ENCODE assay signal across 8 cellular contexts in genomic region chr14:69767369-69767999, GRCh38. TPM values are rescaled to one million over a fixed set of nuclear protein-coding genes. Genes with fewer than 3 reads are reported as not detected.
DNase-seq lines count a peak whose midpoint lies in the region; ATAC-seq and TF ChIP-seq lines count a peak whose summit lies in the region.

No MANE protein-coding gene starts in this region.

- BruUV-seq in IMR-90 (replicated peaks; lab: Mats Ljungman, UMichigan): no TSS peak

- peak overlapping the region; percentile 93 for H3K9ac ChIP-seq in IMR-90 (ENCODE audit: low read depth, low read length)
- H3K9ac ChIP-seq in OCI-LY3 (ENCODE audit: low read length): peak overlapping the region; percentile 93

- H3K56ac ChIP-seq in IMR-90 (ENCODE audit: extremely low read depth, insufficient read depth, low read length): peak overlapping the region; percentile 94

- peak overlapping the region; percentile 87 for H2AK5ac ChIP-seq in IMR-90 (ENCODE audit: low read depth, low read length)

- H3K4me3 ChIP-seq in IMR-90 (ENCODE audit: insufficient read depth, low read depth, low read length): peak overlapping the region; percentile 72
- H3K4me3 ChIP-seq in OCI-LY3 (ENCODE audit: low read length): peak overlapping the region; percentile 90
- peak overlapping the region; percentile 100 for H3K4me3 ChIP-seq in epithelial cell of proximal tubule (ENCODE audit: low read depth, low read length)

- peak overlapping the region; percentile 99 for H2AK9ac ChIP-seq in IMR-90 (replicated peaks; ENCODE audit: low read depth, low read length, poor library complexity)

- POLR2A ChIA-PET in IMR-90 (lab: Charles Lee; ENCODE audit: unreplicated experiment): interaction anchor here (0.6 kb wide), 1 partner anchor 253 kb away, joined by 7 read pairs; no protein-coding TSS in a partner anchor

- H3K18ac ChIP-seq in IMR-90 (ENCODE audit: low read depth, low read length): peak overlapping the region; percentile 61

- H3K9me3 ChIP-seq in IMR-90 (ENCODE audit: control insufficient read depth, insufficient read depth, low read length) (no peaks in the 10 kb centered on the region), OCI-LY3 (ENCODE audit: insufficient read depth, low read length) (no peaks in the 10 kb centered on the region)

- H3K36me3 ChIP-seq in IMR-90 (ENCODE audit: control insufficient read depth, insufficient read depth, low read length) (peaks cover 37% of the 10 kb centered on the region), OCI-LY3 (replicated peaks; ENCODE audit: low read depth, low read length) (peaks cover 44% of the 10 kb centered on the region)

- H3K27me3 ChIP-seq in IMR-90 (ENCODE audit: control insufficient read depth, insufficient read depth, low read length) (no peaks in the 10 kb centered on the region), OCI-LY3 (ENCODE audit: low read depth, low read length) (no peaks in the 10 kb centered on the region)

- TF ChIP-seq RAD21 in IMR-90 (IDR thresholded peaks at IDR 0.05; ENCODE audit: low read length): no peak

- H2AFZ ChIP-seq in IMR-90 (replicated peaks; ENCODE audit: low read length, poor library complexity) (peak overlapping the region; percentile 95), OCI-LY3 (ENCODE audit: low read depth, low read length) (no peak overlapping the region)

- TF ChIP-seq POLR2A in IMR-90 (IDR thresholded peaks at IDR 0.05; ENCODE audit: low read depth, low read length): peak; percentile 79; the same call in 1 of the 2 replicates

- peak; percentile 66 for ATAC-seq in GM21529 (IDR thresholded peaks at IDR 0.05; ENCODE audit: unreplicated experiment)
- peak; percentile 85 for ATAC-seq in IMR-90 (ENCODE audit: low read depth)

- H4K91ac ChIP-seq in IMR-90 (ENCODE audit: insufficient read depth, low read depth, low read length): peak overlapping the region; percentile 95

- 1% methylated on average over 23 of the region's 54 CpGs; no CpG with 5 or more reads in 1 of the 2 experiments for WGBS in IMR-90 (ENCODE audit: extremely low coverage in 2 of 2, insufficient read length in 1 of 2), 2 experiments

- H3K79me2 ChIP-seq in OCI-LY3 (ENCODE audit: low read length): peaks cover 39% of the 10 kb centered on the region

- peaks cover 13% of the 10 kb centered on the region for H3K9me1 ChIP-seq in IMR-90 (ENCODE audit: insufficient read depth, low read length)

- peaks cover 33 to 49% of the 10 kb centered on the region in 2 experiments for H3K79me1 ChIP-seq in IMR-90 (ENCODE audit: low read depth in 1 of 2, low read length in 2 of 2)

- H4K20me1 ChIP-seq in IMR-90 (ENCODE audit: insufficient read depth, low read length) (peaks cover 50% of the 10 kb centered on the region), OCI-LY3 (ENCODE audit: insufficient read depth, low read length) (peaks cover 14% of the 10 kb centered on the region)

- H3K4me2 ChIP-seq in IMR-90 (ENCODE audit: low read depth, low read length): peak overlapping the region; percentile 94
- H3K4me2 ChIP-seq in OCI-LY3 (ENCODE audit: low read length): peak overlapping the region; percentile 86

- intact Hi-C loops in IMR-90 (cut with micrococcal nuclease): no loop called here

- peaks cover 4% of the 10 kb centered on the region for H3K4me1 ChIP-seq in IMR-90 (ENCODE audit: control insufficient read depth, insufficient read depth, low read length)
- H3K4me1 ChIP-seq in OCI-LY3 (ENCODE audit: low read length): peaks cover 13% of the 10 kb centered on the region

- H2BK15ac ChIP-seq in IMR-90 (ENCODE audit: low read depth, low read length): no peak overlapping the region

- H2BK120ac ChIP-seq in IMR-90 (ENCODE audit: low read depth, low read length): peak overlapping the region; percentile 34

- peak overlapping the region; percentile 92 for H3K27ac ChIP-seq in IMR-90 (ENCODE audit: insufficient read depth, low read length)
- H3K27ac ChIP-seq in OCI-LY3 (ENCODE audit: low read length): peak overlapping the region; percentile 83

- no peak overlapping the region for H2BK20ac ChIP-seq in IMR-90 (ENCODE audit: low read depth, low read length)

- peak overlapping the region; percentile 97 for H3K4ac ChIP-seq in IMR-90 (ENCODE audit: low read depth, low read length)

- peak overlapping the region; percentile 93 for H3K23ac ChIP-seq in IMR-90 (ENCODE audit: low read depth, low read length)

- TF ChIP-seq CTCF in IMR-90 (conservative IDR thresholded peaks at IDR 0.05; ENCODE audit: low read depth, low read length) (no peak), OCI-LY3 (IDR thresholded peaks at IDR 0.05; ENCODE audit: low read depth, low read length) (no peak), epithelial cell of proximal tubule (conservative IDR thresholded peaks at IDR 0.05; ENCODE audit: low read depth, low read length) (no peak)

- H4K5ac ChIP-seq in IMR-90 (ENCODE audit: low read depth, low read length): peak overlapping the region; percentile 83

- CTCF ChIA-PET in IMR-90 (lab: Yijun Ruan, JAX): no interaction called here

- H4K8ac ChIP-seq in IMR-90 (ENCODE audit: low read depth in 2 of 2, low read length in 2 of 2): peak overlapping the region; percentile 94 to 100

- dilution Hi-C loops in IMR-90 (cut with HindIII; ENCODE audit: low sequenced_read_pairs, unreplicated experiment): no loop called here

- in situ Hi-C loops in IMR-90 (cut with MboI; ENCODE audit: low sequenced_read_pairs): no loop called here

- H2BK5ac ChIP-seq in IMR-90 (ENCODE audit: low read depth, low read length, poor library complexity, severe bottlenecking): peak overlapping the region; percentile 87

- peak overlapping the region; percentile 98 for H3K14ac ChIP-seq in IMR-90 (replicated peaks; ENCODE audit: low read depth, low read length)

- peak; percentile 98 for DNase-seq in D341Med (ENCODE audit: low spot score)
- peak; percentile 90 for DNase-seq in IMR-90
- peak; percentile 95 for DNase-seq in activated T-cell treated with anti-CD3 and anti-CD28 coated beads for 48 hours (ENCODE audit: low read depth)
- no peak for DNase-seq in epithelial cell of proximal tubule (ENCODE audit: low read depth)
- peak; percentile 92 for DNase-seq in mucosa of gallbladder (ENCODE audit: low spot score)
- DNase-seq in stimulated activated CD8-positive, alpha-beta memory T cell treated with anti-CD3 and anti-CD28 coated beads, Interleukin-4, amount 100 ng/mL, for 1 hour (ENCODE audit: low read depth in 2 of 2, low spot score in 1 of 2): peak; percentile 56 to 76

TF ChIP-seq in IMR-90, 13 proteins besides CTCF, POLR2A, EP300 and RAD21:
- TF ChIP-seq CEBPB (IDR thresholded peaks at IDR 0.05; ENCODE audit: low read depth, low read length) (no peak), RFX5 (IDR thresholded peaks at IDR 0.05; ENCODE audit: low read depth, low read length) (no peak), ELK1 (IDR thresholded peaks at IDR 0.05; ENCODE audit: borderline replicate concordance, low read depth, low read length) (no peak), FOS (IDR thresholded peaks at IDR 0.05; ENCODE audit: low read depth, low read length) (no peak), MAFK (IDR thresholded peaks at IDR 0.05; ENCODE audit: low read depth, low read length) (no peak), RCOR1 (IDR thresholded peaks at IDR 0.05; ENCODE audit: insufficient replicate concordance, low read length) (no peak), MAZ (IDR thresholded peaks at IDR 0.05; ENCODE audit: borderline replicate concordance, low read depth, low read length) (peak; percentile 95), CHD1 (IDR thresholded peaks at IDR 0.05; ENCODE audit: low read depth, low read length) (peak; percentile 84; the same call in 1 of the 2 replicates), NFE2L2 (IDR thresholded peaks at IDR 0.05; ENCODE audit: low read depth, low read length) (no peak), MXI1 (IDR thresholded peaks at IDR 0.05; ENCODE audit: borderline replicate concordance, low read depth, low read length) (peak; percentile 45; the same call in 1 of the 2 replicates), USF2 (IDR thresholded peaks at IDR 0.05; ENCODE audit: low read depth, low read length) (peak; percentile 15; the same call in 1 of the 2 replicates), SMC3 (IDR thresholded peaks at IDR 0.05; ENCODE audit: low read depth, low read length) (no peak), BHLHE40 (IDR thresholded peaks at IDR 0.05; ENCODE audit: low read depth, low read length) (no peak)

RNA-seq across cellular contexts. Expression of gene SRSF5, which starts 0.5 kb away (rescaled TPM):
- total RNA-seq in IMR-90 (2012; rRNA removed) (29.4 and 96.9 TPM in 2 replicates), epithelial cell of proximal tubule (95.4 and 151 TPM in 2 replicates), mucosa of gallbladder (343 TPM)
- 219 and 229 TPM in 2 replicates for polyA plus RNA-seq in IMR-90 (2012; rRNA removed)
- 81.4 and 102 TPM in 2 replicates for polyA plus RNA-seq in IMR-90 (2012; cell fraction: cytosol; rRNA removed)
- 215 and 1,047 TPM in 2 replicates for polyA plus RNA-seq in IMR-90 (2012; cell fraction: nucleus; rRNA removed; ENCODE audit: low replicate concordance)

RNA-seq across cellular contexts. Expression of gene SLC10A1, which starts 29.6 kb away (rescaled TPM):
- total RNA-seq in IMR-90 (2012; rRNA removed): not detected in 2 replicates
- polyA plus RNA-seq in IMR-90 (2012; rRNA removed): 0.03 TPM in 1 of 2 replicates, not detected in the other
- polyA plus RNA-seq in IMR-90 (2012; cell fraction: cytosol; rRNA removed): not detected in 2 replicates
- not detected in 2 replicates for polyA plus RNA-seq in IMR-90 (2012; cell fraction: nucleus; rRNA removed; ENCODE audit: low replicate concordance)
- not detected in 2 replicates for total RNA-seq in epithelial cell of proximal tubule
- 0.86 TPM for total RNA-seq in mucosa of gallbladder
